1 cellular context compared by ENCODE assay signal in the genomic region with DNA sequence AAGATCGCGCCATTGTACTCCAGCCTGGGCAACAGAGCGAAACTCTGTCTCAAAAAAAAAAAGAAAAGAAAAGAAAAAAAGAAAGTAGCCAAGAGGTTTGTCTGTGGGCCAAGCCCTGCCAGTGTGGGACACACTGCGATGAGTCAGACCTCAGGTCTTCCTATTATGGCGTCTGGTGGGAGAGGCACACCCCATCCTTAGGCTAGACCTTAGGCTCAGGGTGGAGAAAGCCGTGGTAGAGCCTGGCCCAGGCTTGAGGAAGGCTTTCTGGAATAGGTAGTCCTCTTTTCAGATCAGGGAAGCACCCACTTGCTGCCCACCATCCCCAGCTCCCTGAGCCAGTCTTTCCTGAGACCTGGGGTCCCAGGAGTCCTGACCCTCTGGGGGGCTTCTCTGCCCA.
TF ChIP-seq lines count a peak whose summit lies in the region.

No MANE protein-coding gene starts in this region.

TF ChIP-seq in IMR-90, 13 proteins besides CTCF, POLR2A, EP300 and RAD21:
- TF ChIP-seq USF2 (IDR thresholded peaks at IDR 0.05; ENCODE audit: low read depth, low read length): no peak
- TF ChIP-seq CEBPB (IDR thresholded peaks at IDR 0.05; ENCODE audit: low read depth, low read length): no peak
- no peak for TF ChIP-seq SMC3 (IDR thresholded peaks at IDR 0.05; ENCODE audit: low read depth, low read length)
- no peak for TF ChIP-seq NFE2L2 (IDR thresholded peaks at IDR 0.05; ENCODE audit: low read depth, low read length)
- no peak for TF ChIP-seq BHLHE40 (IDR thresholded peaks at IDR 0.05; ENCODE audit: low read depth, low read length)
- TF ChIP-seq ELK1 (IDR thresholded peaks at IDR 0.05; ENCODE audit: borderline replicate concordance, low read depth, low read length): no peak
- TF ChIP-seq RCOR1 (IDR thresholded peaks at IDR 0.05; ENCODE audit: insufficient replicate concordance, low read length): no peak
- no peak for TF ChIP-seq CHD1 (IDR thresholded peaks at IDR 0.05; ENCODE audit: low read depth, low read length)
- TF ChIP-seq FOS (IDR thresholded peaks at IDR 0.05; ENCODE audit: low read depth, low read length): no peak
- TF ChIP-seq MXI1 (IDR thresholded peaks at IDR 0.05; ENCODE audit: borderline replicate concordance, low read depth, low read length): no peak
- TF ChIP-seq RFX5 (IDR thresholded peaks at IDR 0.05; ENCODE audit: low read depth, low read length): no peak
- no peak for TF ChIP-seq MAZ (IDR thresholded peaks at IDR 0.05; ENCODE audit: borderline replicate concordance, low read depth, low read length)
- no peak for TF ChIP-seq MAFK (IDR thresholded peaks at IDR 0.05; ENCODE audit: low read depth, low read length)
